ENCODE assay signal across 9 cellular contexts in the genomic region with DNA sequence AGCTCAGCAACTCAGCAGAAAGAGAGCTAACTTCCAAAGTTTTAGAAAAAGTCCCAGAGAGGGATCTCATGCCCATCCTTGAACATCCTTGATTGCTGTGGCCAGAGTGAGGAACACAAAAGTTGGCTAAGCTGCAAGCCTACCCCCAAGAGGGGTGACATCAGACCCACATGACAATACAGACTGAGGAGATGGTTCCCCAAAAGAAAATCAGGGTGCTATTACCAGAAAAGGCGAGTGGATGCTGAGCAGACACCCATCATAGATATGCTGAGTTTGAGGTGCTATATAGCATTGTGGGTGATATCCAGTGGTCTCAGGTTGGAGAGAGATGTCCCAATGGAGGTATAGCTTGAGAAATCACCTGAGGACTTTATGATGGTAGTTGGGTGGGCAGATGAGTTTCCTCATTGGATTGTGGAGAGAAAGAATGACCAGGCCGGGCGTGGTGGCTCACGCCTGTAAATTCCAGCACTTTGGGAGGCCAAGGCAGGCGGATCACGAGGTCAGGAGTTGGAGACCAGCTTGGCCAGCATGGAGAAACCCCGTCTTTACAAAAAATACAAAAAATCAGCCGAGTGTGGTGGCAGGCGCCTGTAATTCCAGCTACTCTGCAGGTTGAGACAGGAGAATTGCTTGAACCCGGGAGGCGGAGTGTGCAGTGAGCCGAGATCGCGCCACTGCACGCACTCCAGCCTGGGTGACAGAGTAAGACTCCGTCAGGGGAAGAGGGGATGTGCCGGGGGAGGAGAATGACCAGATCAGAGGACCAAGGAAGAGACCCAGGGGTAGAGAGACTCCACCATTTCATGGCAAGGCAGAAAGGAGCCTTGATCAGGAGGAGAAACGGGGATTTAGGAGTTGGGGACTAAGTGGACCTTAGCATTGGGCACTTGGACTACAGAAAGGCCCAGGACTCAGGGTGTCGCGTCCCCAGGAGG. TPM values are rescaled to one million over a fixed set of nuclear protein-coding genes. Genes with fewer than 3 reads are reported as not detected.
DNase-seq lines count a peak whose midpoint lies in the region; ATAC-seq and TF ChIP-seq lines count a peak whose summit lies in the region.
"Had no signal": no experiment of that assay in that cellular context is flagged by ENCODE, and none has a peak within 500 bp of the region (broad histone marks: within the 10 kb centered on the region; RNA-seq: fewer than 3 reads in every experiment).

No MANE protein-coding gene starts in this region.

- intact Hi-C loops in dorsolateral prefrontal cortex (cut with DNase I), result loop anchor here (5.0 to 10.0 kb wide), 3 partner anchors 36 to 118 kb away; no protein-coding TSS in a partner anchor
- intact Hi-C loops in natural killer cell (cut with micrococcal nuclease), result no loop called here

- peak overlapping the region; percentile 79 to 96 for H3K27ac Mint-ChIP-seq in natural killer cell

- peak overlapping the region in 49 of 59 donors; percentile 24 to 96 (median 85) for H3K27ac ChIP-seq in dorsolateral prefrontal cortex

- H3K9me3 ChIP-seq in Loucy (ENCODE audit: insufficient read depth, low read depth, low read length), result no peaks in the 10 kb centered on the region

- H2AFZ ChIP-seq in Loucy (ENCODE audit: low read length), result no peak overlapping the region

- H3K4me2 ChIP-seq in Loucy (ENCODE audit: low read depth, low read length, poor library complexity, severe bottlenecking), result peak overlapping the region; percentile 90

- H3K79me2 ChIP-seq in Loucy (ENCODE audit: insufficient read depth, low read length), result peaks cover 33% of the 10 kb centered on the region

- H3K4me1 ChIP-seq in Loucy (ENCODE audit: insufficient read depth, low read length, poor library complexity, severe bottlenecking), result peaks cover 26% of the 10 kb centered on the region

- H3K27me3 ChIP-seq in Loucy (ENCODE audit: insufficient read depth, low read length, poor library complexity, severe bottlenecking) (no peaks in the 10 kb centered on the region), dorsolateral prefrontal cortex (no peaks in the 10 kb centered on the region)

- H3K9ac ChIP-seq in Loucy (ENCODE audit: low read depth, low read length, poor library complexity, severe bottlenecking), result peak overlapping the region; percentile 99

- peak overlapping the region; percentile 98 for H3K4me3 Mint-ChIP-seq in natural killer cell

- DNase-seq in AG10803 (ENCODE audit: low read depth) (no peak), dorsolateral prefrontal cortex (no peak), natural killer cell (no peak), NCI-H2171 (lab: John Stamatoyannopoulos, UW) (no peak), DMS53 treated with DMSO at 0.1 percent for 48 hours (lab: John Stamatoyannopoulos, UW; ENCODE audit: unreplicated experiment) (no peak), superior temporal gyrus (ENCODE audit: extremely low spot score) (no peak)
- no peak for DNase-seq in stimulated activated CD4-positive, alpha-beta T cell treated with anti-CD3 and anti-CD28 coated beads, Interleukin-1b, Interleukin-23, amount 100 ng/mL, for 48 hours

- no peaks in the 10 kb centered on the region for H3K9me2 ChIP-seq in Loucy (replicated peaks; ENCODE audit: low read depth, low read length)

- no peaks in the 10 kb centered on the region for H3K36me3 Mint-ChIP-seq in natural killer cell

- H4K20me1 ChIP-seq in Loucy (ENCODE audit: insufficient read depth, low read length, poor library complexity, severe bottlenecking), result no peaks in the 10 kb centered on the region

- no peak for ATAC-seq in natural killer cell

- no peaks in the 10 kb centered on the region for H3K9me3 Mint-ChIP-seq in natural killer cell

- peaks cover 20 to 38% of the 10 kb centered on the region in 2 donors for H3K4me1 Mint-ChIP-seq in natural killer cell

- H3K27me3 Mint-ChIP-seq in natural killer cell (ENCODE audit: low read depth in 2 of 2), result no peaks in the 10 kb centered on the region

- H3F3A ChIP-seq in Loucy (ENCODE audit: low read depth), result no peaks in the 10 kb centered on the region; the same call in 1 of the 2 replicates

- H3K36me3 ChIP-seq in Loucy (ENCODE audit: insufficient read depth, low read length), result no peaks in the 10 kb centered on the region

- peak overlapping the region; percentile 31 for H3K4me3 ChIP-seq in AG10803 (ENCODE audit: low read length)
- H3K4me3 ChIP-seq in Loucy (ENCODE audit: low read length, poor library complexity, severe bottlenecking), result peak overlapping the region; percentile 93
- H3K4me3 ChIP-seq in dorsolateral prefrontal cortex, result peak overlapping the region in 58 of 59 donors; percentile 60 to 98 (median 82)

- TF ChIP-seq CTCF in AG10803 (conservative IDR thresholded peaks at IDR 0.05; ENCODE audit: low read length), result no peak
- TF ChIP-seq CTCF in Loucy (conservative IDR thresholded peaks at IDR 0.05; ENCODE audit: low read length), result no peak
- no peak for TF ChIP-seq CTCF in dorsolateral prefrontal cortex (IDR thresholded peaks at IDR 0.05 in 54 of 56, conservative IDR thresholded peaks at IDR 0.05 in 2 of 56; ENCODE audit: low read depth in 1 of 56, partially characterized antibody in 56 of 56)
- no peak for TF ChIP-seq CTCF in natural killer cell (IDR thresholded peaks at IDR 0.05)

RNA-seq across cellular contexts. Expression of gene PCK2, which starts 0.9 kb away (rescaled TPM):
- 10 to 100 TPM in 7 of 120 experiments, 1 to 10 TPM in 113; 2.6 to 11.6 (median 6.5) TPM for total RNA-seq in dorsolateral prefrontal cortex
- total RNA-seq in natural killer cell, result 10 to 100 TPM in 2 of 3 donors, 1 to 10 TPM in 1; 9.8 to 13.8 (median 12.3) TPM

RNA-seq across cellular contexts. Expression of gene DCAF11, which starts 21.3 kb away (rescaled TPM):
- total RNA-seq in dorsolateral prefrontal cortex, result 100 to 1,000 TPM in 3 of 120 experiments, 10 to 100 TPM in 117; 58.6 to 104 (median 77.7) TPM
- total RNA-seq in natural killer cell, result 10 to 100 TPM; 77.5 to 99.3 (median 96.3) TPM

RNA-seq across cellular contexts. Expression of gene NRL, which starts 21.5 kb away (rescaled TPM):
- 1 to 10 TPM; 1.7 to 6.4 (median 3.6) TPM for total RNA-seq in dorsolateral prefrontal cortex
- total RNA-seq in natural killer cell, result 1 to 10 TPM in 2 of 3 donors, under 1 TPM in 1; 0.78 to 3.3 (median 2.8) TPM

RNA-seq across cellular contexts. Expression of gene CPNE6, which starts 21.9 kb away (rescaled TPM):
- total RNA-seq in dorsolateral prefrontal cortex (100 to 1,000 TPM in 5 of 120 experiments, 10 to 100 TPM in 115; 35.8 to 117 (median 63.9) TPM), natural killer cell (not detected)
- total RNA-seq: bronchial epithelial cell had no signal

RNA-seq across cellular contexts. Expression of gene FITM1, which starts 37.2 kb away (rescaled TPM):
- total RNA-seq in dorsolateral prefrontal cortex (1 to 10 TPM in 41 of 120 experiments, under 1 TPM in 36, not detected in 43; 0.35 to 3.0 (median 1.0) TPM), natural killer cell (1 to 10 TPM in 2 of 3 donors, under 1 TPM in 1; 0.80 to 2.8 (median 2.3) TPM)
- total RNA-seq: bronchial epithelial cell had no signal

Comparison
In these comparisons a context has a peak if more than half of its experiments do, and no peak if none do; other contexts are left out.
1. H3K4me3 ChIP-seq: peak in every context shown above with its lines; median percentile 93 in Loucy; 82 in dorsolateral prefrontal cortex; 31 in AG10803.